ENCODE assay signal across 28 cellular contexts in genomic region chr17:48726916-48727286, GRCh38. TPM values are rescaled to one million over a fixed set of nuclear protein-coding genes. Genes with fewer than 3 reads are reported as not detected.
A peak's percentile ranks its signal among the peaks of the same experiment; 100 is the strongest.
DNase-seq lines count a peak whose midpoint lies in the region; ATAC-seq and TF ChIP-seq lines count a peak whose summit lies in the region.
"Had no signal": no experiment of that assay in that cellular context is flagged by ENCODE, and none has a peak within 500 bp of the region (broad histone marks: within the 10 kb centered on the region; RNA-seq: fewer than 3 reads in every experiment).

No MANE protein-coding gene starts in this region.

- POLR2A ChIA-PET in GM10248 (lab: Yijun Ruan, JAX) = no interaction called here

- H3K4me3 Mint-ChIP-seq in CD4-positive, CD25-positive, alpha-beta regulatory T cell = peak overlapping the region in 3 of 4 donors; percentile 16 to 90 (median 32)
- H3K4me3 Mint-ChIP-seq in glutamatergic neuron (ENCODE audit: unreplicated experiment) = peak overlapping the region; percentile 52
- H3K4me3 Mint-ChIP-seq: activated CD4-positive, alpha-beta T cell treated with anti-CD3 and anti-CD28 coated beads for 36 hours; activated T-cell treated with anti-CD3 and anti-CD28 coated beads, Interleukin-2, amount 50 U/mL, for 24 hours had no signal

- TF ChIP-seq CTCF in glutamatergic neuron (IDR thresholded peaks at IDR 0.05; ENCODE audit: partially characterized antibody, unreplicated experiment) = no peak
- no peak for TF ChIP-seq CTCF in prostate gland (IDR thresholded peaks at IDR 0.05)
- no peak for TF ChIP-seq CTCF in GM10248 (IDR thresholded peaks at IDR 0.05; ENCODE audit: control extremely low read depth, extremely low read depth, low read depth, missing control alignments)

- no peaks in the 10 kb centered on the region for H3K36me3 Mint-ChIP-seq in CD4-positive, CD25-positive, alpha-beta regulatory T cell
- peaks cover 3% of the 10 kb centered on the region for H3K36me3 Mint-ChIP-seq in glutamatergic neuron (ENCODE audit: unreplicated experiment)
- H3K36me3 Mint-ChIP-seq in activated naive CD4-positive, alpha-beta T cell treated with anti-CD3 and anti-CD28 coated beads, Interleukin-2, amount 50 U/mL, for 72 hours = peaks cover 0 to 8% of the 10 kb centered on the region in 2 donors

- peak overlapping the region in 1 of 3 donors; percentile 87 for H3K27ac Mint-ChIP-seq in CD4-positive, CD25-positive, alpha-beta regulatory T cell
- H3K27ac Mint-ChIP-seq in glutamatergic neuron (ENCODE audit: unreplicated experiment) = no peak overlapping the region
- H3K27ac Mint-ChIP-seq in activated naive CD4-positive, alpha-beta T cell treated with anti-CD3 and anti-CD28 coated beads, Interleukin-2, amount 50 U/mL, for 72 hours = no peak overlapping the region
- H3K27ac Mint-ChIP-seq: activated CD4-positive, alpha-beta T cell treated with anti-CD3 and anti-CD28 coated beads for 36 hours; activated T-cell treated with anti-CD3 and anti-CD28 coated beads, Interleukin-2, amount 50 U/mL, for 24 hours; CD4-positive, alpha-beta T cell had no signal

- WGBS in prostate gland = 2% methylated on average over 20 of the region's 20 CpGs

- TF ChIP-seq POLR2A in prostate gland (IDR thresholded peaks at IDR 0.05) = peak; percentile 8

- peaks cover 7 to 52% (median 20%) of the 10 kb centered on the region in 4 donors for H3K4me1 Mint-ChIP-seq in CD4-positive, CD25-positive, alpha-beta regulatory T cell
- peaks cover 6% of the 10 kb centered on the region for H3K4me1 Mint-ChIP-seq in glutamatergic neuron (ENCODE audit: low read depth, unreplicated experiment)

- peaks cover 0 to 6% (median 0%) of the 10 kb centered on the region in 7 donors for H3K9me3 Mint-ChIP-seq in CD4-positive, CD25-positive, alpha-beta regulatory T cell
- peaks cover 1% of the 10 kb centered on the region for H3K9me3 Mint-ChIP-seq in glutamatergic neuron (ENCODE audit: unreplicated experiment)
- no peaks in the 10 kb centered on the region for H3K9me3 Mint-ChIP-seq in activated naive CD4-positive, alpha-beta T cell treated with anti-CD3 and anti-CD28 coated beads, Interleukin-2, amount 50 U/mL, for 72 hours
- H3K9me3 Mint-ChIP-seq: activated T-cell treated with anti-CD3 and anti-CD28 coated beads, Interleukin-2, amount 50 U/mL, for 24 hours; CD4-positive, alpha-beta T cell had no signal

- DNase-seq in CD4-positive, CD25-positive, alpha-beta regulatory T cell = no peak
- DNase-seq in SK-N-MC (ENCODE audit: low read depth, low spot score) = no peak
- no peak for DNase-seq in glutamatergic neuron
- peak; percentile 55 for DNase-seq in prostate gland (ENCODE audit: low spot score)
- no peak for DNase-seq in GM10248 (ENCODE audit: extremely low spot score)
- no peak for DNase-seq in activated naive CD4-positive, alpha-beta T cell treated with anti-CD3 and anti-CD28 coated beads, Interleukin-2, amount 50 U/mL, for 72 hours (ENCODE audit: low spot score in 2 of 2)
- DNase-seq: activated CD4-positive, alpha-beta T cell treated with anti-CD3 and anti-CD28 coated beads for 36 hours; activated T-cell treated with anti-CD3 and anti-CD28 coated beads, Interleukin-2, amount 50 U/mL, for 24 hours; amygdala; CD4-positive, alpha-beta T cell; esophagus squamous epithelium; gastrocnemius medialis; GOT3; NCI-H1436 treated with DMSO at 0.1 percent for 48 hours; OCI-M1; Right ventricle myocardium superior; T-helper 1 cell; uterus had no signal

- H3K9me3 ChIP-seq in CD4-positive, CD25-positive, alpha-beta regulatory T cell (ENCODE audit: control insufficient read depth in 2 of 2, low read length in 2 of 2) = no peaks in the 10 kb centered on the region
- no peaks in the 10 kb centered on the region for H3K9me3 ChIP-seq in SK-N-MC (ENCODE audit: low read depth, low read length)
- no peaks in the 10 kb centered on the region for H3K9me3 ChIP-seq in prostate gland
- H3K9me3 ChIP-seq: esophagus squamous epithelium, gastrocnemius medialis, uterus had no signal

- H3K27ac ChIP-seq in CD4-positive, CD25-positive, alpha-beta regulatory T cell (ENCODE audit: insufficient read depth, low read length, poor library complexity, severe bottlenecking) = no peak overlapping the region
- no peak overlapping the region for H3K27ac ChIP-seq in SK-N-MC
- peak overlapping the region; percentile 97 to 98 for H3K27ac ChIP-seq in prostate gland
- H3K27ac ChIP-seq: esophagus squamous epithelium, gastrocnemius medialis, KMS-11, uterus had no signal

- H3K9ac ChIP-seq in SK-N-MC (ENCODE audit: insufficient read length) = peak overlapping the region; percentile 85
- H3K9ac ChIP-seq: KMS-11 had no signal

- H3K27me3 Mint-ChIP-seq in CD4-positive, CD25-positive, alpha-beta regulatory T cell = peaks cover 100% of the 10 kb centered on the region
- peaks cover 50% of the 10 kb centered on the region for H3K27me3 Mint-ChIP-seq in glutamatergic neuron (ENCODE audit: unreplicated experiment)

- CTCF ChIA-PET in GM10248 (lab: Yijun Ruan, JAX) = interaction anchor here (1.2 to 15.4 kb wide), 6 partner anchors 16 to 306 kb away, joined by 3 to 166 read pairs (median 28); no protein-coding TSS in a partner anchor

- H3K4me3 ChIP-seq in CD4-positive, CD25-positive, alpha-beta regulatory T cell (ENCODE audit: low read depth, low read length) = no peak overlapping the region
- peak overlapping the region; percentile 87 for H3K4me3 ChIP-seq in SK-N-MC
- peak overlapping the region; percentile 55 to 63 for H3K4me3 ChIP-seq in prostate gland
- H3K4me3 ChIP-seq: esophagus squamous epithelium, gastrocnemius medialis, uterus had no signal

- intact Hi-C loops in prostate gland (cut with DNase I) = loop anchor here (5.0 to 10.0 kb wide), 2 partner anchors 65 to 158 kb away; no protein-coding TSS in a partner anchor

- peaks cover 54% of the 10 kb centered on the region for H3K4me1 ChIP-seq in CD4-positive, CD25-positive, alpha-beta regulatory T cell (ENCODE audit: control insufficient read depth, insufficient read depth, low read length, poor library complexity, severe bottlenecking)
- peaks cover 15% of the 10 kb centered on the region for H3K4me1 ChIP-seq in prostate gland (replicated peaks)
- H3K4me1 ChIP-seq: uterus had no signal

- no peak for ATAC-seq in CD4-positive, CD25-positive, alpha-beta regulatory T cell (ENCODE audit: low read depth in 2 of 2)
- no peak for ATAC-seq in activated naive CD4-positive, alpha-beta T cell treated with anti-CD3 and anti-CD28 coated beads, Interleukin-2, amount 50 U/mL, for 72 hours
- ATAC-seq in GM19397 (IDR thresholded peaks at IDR 0.05; ENCODE audit: unreplicated experiment) (no peak), GM18868 (IDR thresholded peaks at IDR 0.05; ENCODE audit: unreplicated experiment) (no peak)
- ATAC-seq: activated CD4-positive, alpha-beta T cell treated with anti-CD3 and anti-CD28 coated beads for 36 hours; gastrocnemius medialis had no signal

- peaks cover 58% of the 10 kb centered on the region for H3K27me3 ChIP-seq in CD4-positive, CD25-positive, alpha-beta regulatory T cell (ENCODE audit: control insufficient read depth, insufficient read depth, low read length)
- H3K27me3 ChIP-seq in prostate gland (replicated peaks; ENCODE audit: insufficient read depth) = no peaks in the 10 kb centered on the region

- no peaks in the 10 kb centered on the region for H3K36me3 ChIP-seq in CD4-positive, CD25-positive, alpha-beta regulatory T cell (ENCODE audit: control insufficient read depth, insufficient read depth, low read length)
- H3K36me3 ChIP-seq in SK-N-MC (ENCODE audit: insufficient read depth, low read length) = peaks cover 7% of the 10 kb centered on the region; the same call in 1 of the 2 replicates
- no peaks in the 10 kb centered on the region for H3K36me3 ChIP-seq in prostate gland
- H3K36me3 ChIP-seq: esophagus squamous epithelium, gastrocnemius medialis, uterus had no signal

RNA-seq across cellular contexts. Expression of gene HOXB13, which starts 1.6 kb away (rescaled TPM):
- not detected for total RNA-seq in CD4-positive, CD25-positive, alpha-beta regulatory T cell
- polyA plus RNA-seq in CD4-positive, CD25-positive, alpha-beta regulatory T cell = not detected
- total RNA-seq in glutamatergic neuron (ENCODE audit: unreplicated experiment) (0.20 TPM), prostate gland (100 to 1,000 TPM in 1 of 2 donors, 10 to 100 TPM in 1; 78.7 to 249 TPM)
- total RNA-seq in activated naive CD4-positive, alpha-beta T cell treated with anti-CD3 and anti-CD28 coated beads, Interleukin-2, amount 50 U/mL, for 72 hours = not detected
- total RNA-seq: activated CD4-positive, alpha-beta T cell treated with anti-CD3 and anti-CD28 coated beads for 36 hours; activated CD8-positive, alpha-beta memory T cell treated with anti-CD3 and anti-CD28 coated beads for 36 hours; bronchial epithelial cell; CD4-positive, alpha-beta T cell; esophagus squamous epithelium; gastrocnemius medialis; liver; posterior vena cava; Right ventricle myocardium superior; temporal lobe; uterus had no signal
- polyA plus RNA-seq: liver had no signal

RNA-seq across cellular contexts. Expression of gene PRAC2, which starts 3.9 kb away (rescaled TPM):
- not detected for total RNA-seq in CD4-positive, CD25-positive, alpha-beta regulatory T cell
- not detected for polyA plus RNA-seq in CD4-positive, CD25-positive, alpha-beta regulatory T cell
- total RNA-seq in glutamatergic neuron (ENCODE audit: unreplicated experiment) (not detected), prostate gland (100 to 1,000 TPM in 1 of 2 donors, 1 to 10 TPM in 1; 9.6 to 135 TPM)
- not detected for total RNA-seq in activated naive CD4-positive, alpha-beta T cell treated with anti-CD3 and anti-CD28 coated beads, Interleukin-2, amount 50 U/mL, for 72 hours
- total RNA-seq: activated CD4-positive, alpha-beta T cell treated with anti-CD3 and anti-CD28 coated beads for 36 hours; activated CD8-positive, alpha-beta memory T cell treated with anti-CD3 and anti-CD28 coated beads for 36 hours; bronchial epithelial cell; CD4-positive, alpha-beta T cell; esophagus squamous epithelium; gastrocnemius medialis; liver; mucosa of gallbladder; NCI-H460; posterior vena cava; Right ventricle myocardium superior; temporal lobe; uterus had no signal
- polyA plus RNA-seq: liver had no signal

RNA-seq across cellular contexts. Expression of gene PRAC1, which starts 4.6 kb away (rescaled TPM):
- total RNA-seq in CD4-positive, CD25-positive, alpha-beta regulatory T cell = not detected
- not detected for polyA plus RNA-seq in CD4-positive, CD25-positive, alpha-beta regulatory T cell
- total RNA-seq in glutamatergic neuron (ENCODE audit: unreplicated experiment) (not detected), prostate gland (100 to 1,000 TPM in 1 of 2 donors, 10 to 100 TPM in 1; 56.7 to 243 TPM)
- total RNA-seq in activated naive CD4-positive, alpha-beta T cell treated with anti-CD3 and anti-CD28 coated beads, Interleukin-2, amount 50 U/mL, for 72 hours = not detected
- total RNA-seq: activated CD4-positive, alpha-beta T cell treated with anti-CD3 and anti-CD28 coated beads for 36 hours; activated CD8-positive, alpha-beta memory T cell treated with anti-CD3 and anti-CD28 coated beads for 36 hours; bronchial epithelial cell; CD4-positive, alpha-beta T cell; esophagus squamous epithelium; gastrocnemius medialis; liver; mucosa of gallbladder; NCI-H460; posterior vena cava; Right ventricle myocardium superior; temporal lobe; uterus had no signal
- polyA plus RNA-seq: liver had no signal

Comparison
In these comparisons a context has a peak if more than half of its experiments do, and no peak if none do; other contexts are left out.
1. H3K27ac ChIP-seq: peak in prostate gland (2 of 2); none in CD4-positive, CD25-positive, alpha-beta regulatory T cell (single experiment) and SK-N-MC (single experiment).
2. RNA of gene HOXB13, which starts 1.6 kb away (total RNA-seq): 78.7 to 249 TPM in prostate gland; 0.20 TPM in glutamatergic neuron (single experiment), not detected in CD4-positive, CD25-positive, alpha-beta regulatory T cell (single experiment) and not detected in activated naive CD4-positive, alpha-beta T cell treated with anti-CD3 and anti-CD28 coated beads, Interleukin-2, amount 50 U/mL, for 72 hours; every median in the first group is over 10 times any median in the second.
3. RNA of gene PRAC2, which starts 3.9 kb away (total RNA-seq): 9.6 to 135 TPM in prostate gland; not detected in CD4-positive, CD25-positive, alpha-beta regulatory T cell (single experiment), not detected in glutamatergic neuron (single experiment) and not detected in activated naive CD4-positive, alpha-beta T cell treated with anti-CD3 and anti-CD28 coated beads, Interleukin-2, amount 50 U/mL, for 72 hours; every median in the first group is over 10 times any median in the second.
4. RNA of gene PRAC1, which starts 4.6 kb away (total RNA-seq): 56.7 to 243 TPM in prostate gland; not detected in CD4-positive, CD25-positive, alpha-beta regulatory T cell (single experiment), not detected in glutamatergic neuron (single experiment) and not detected in activated naive CD4-positive, alpha-beta T cell treated with anti-CD3 and anti-CD28 coated beads, Interleukin-2, amount 50 U/mL, for 72 hours; every median in the first group is over 10 times any median in the second.